ENCODE assay signal across 19 cellular contexts in the genomic region with DNA sequence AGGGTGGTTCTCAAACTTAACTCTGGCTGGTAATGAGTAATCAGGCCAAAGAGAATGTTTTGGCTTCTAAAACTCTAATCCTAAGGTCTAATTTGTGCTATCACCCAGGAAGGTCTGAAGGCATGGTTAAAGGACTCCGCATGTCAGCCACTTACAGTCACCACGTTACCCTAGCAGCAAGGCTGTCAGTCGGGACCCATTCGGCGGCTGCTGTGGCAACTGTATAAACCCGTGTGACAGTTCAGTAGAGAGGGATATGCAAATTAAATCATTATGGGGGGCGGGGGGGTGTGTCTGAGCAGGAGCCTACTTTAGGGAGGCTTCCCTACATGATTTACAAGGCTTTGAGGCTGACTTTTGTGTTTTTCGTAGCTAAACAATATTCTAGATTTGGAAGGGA.
DNase-seq lines count a peak whose midpoint lies in the region; ATAC-seq and TF ChIP-seq lines count a peak whose summit lies in the region.
"Had no signal": no experiment of that assay in that cellular context is flagged by ENCODE, and none has a peak within 500 bp of the region (broad histone marks: within the 10 kb centered on the region; RNA-seq: fewer than 3 reads in every experiment).

No MANE protein-coding gene starts in this region.

- CTCF ChIA-PET in activated B cell treated with CpG ODN at 0.5 μM for 24 hours (lab: Charles Lee): no interaction called here

- no peak overlapping the region for H3K27ac ChIP-seq in prostate gland
- no peak overlapping the region for H3K27ac ChIP-seq in effector memory CD4-positive, alpha-beta T cell (ENCODE audit: insufficient read depth, low read length, poor library complexity, severe bottlenecking)
- H3K27ac ChIP-seq: A549, RWPE1, stomach had no signal

- no peaks in the 10 kb centered on the region for H3K27me3 Mint-ChIP-seq in activated T-cell treated with anti-CD3 and anti-CD28 coated beads, Interleukin-2, amount 50 U/mL, for 24 hours
- no peaks in the 10 kb centered on the region for H3K27me3 Mint-ChIP-seq in activated B cell treated with CpG ODN at 0.5 μM for 24 hours
- no peaks in the 10 kb centered on the region for H3K27me3 Mint-ChIP-seq in effector memory CD8-positive, alpha-beta T cell

- no peak for DNase-seq in activated T-cell treated with anti-CD3 and anti-CD28 coated beads, Interleukin-2, amount 50 U/mL, for 24 hours
- DNase-seq in activated T-cell treated with anti-CD3 and anti-CD28 coated beads, Interleukin-2, amount 50 U/mL, for 48 hours: no peak
- DNase-seq in activated B cell treated with CpG ODN at 0.5 μM for 24 hours (no peak), prostate gland (ENCODE audit: low spot score) (no peak)
- no peak for DNase-seq in effector memory CD8-positive, alpha-beta T cell
- no peak for DNase-seq in stimulated activated effector memory CD8-positive, alpha-beta T cell treated with anti-CD3 and anti-CD28 coated beads, Interleukin-12 subunit alpha, Interleukin-12 subunit beta, amount 100 ng/mL, for 72 hours (ENCODE audit: low spot score in 2 of 2)
- no peak for DNase-seq in effector memory CD4-positive, alpha-beta T cell
- DNase-seq: activated gamma-delta T cell, brain microvascular endothelial cell, dermis blood vessel endothelial cell, esophagus squamous epithelium, HFFc6, mammary epithelial cell, NCI-H1436 treated with DMSO at 0.1 percent for 48 hours, stomach had no signal

- H3K4me3 ChIP-seq in prostate gland: no peak overlapping the region
- H3K4me3 ChIP-seq in effector memory CD4-positive, alpha-beta T cell (ENCODE audit: insufficient read depth, low read depth, low read length, poor library complexity, severe bottlenecking): no peak overlapping the region
- H3K4me3 ChIP-seq: A549, esophagus squamous epithelium, stomach had no signal

- peaks cover 55% of the 10 kb centered on the region for H3K4me1 Mint-ChIP-seq in activated T-cell treated with anti-CD3 and anti-CD28 coated beads, Interleukin-2, amount 50 U/mL, for 24 hours (ENCODE audit: low read depth)
- peaks cover 10% of the 10 kb centered on the region for H3K4me1 Mint-ChIP-seq in activated B cell treated with CpG ODN at 0.5 μM for 24 hours
- H3K4me1 Mint-ChIP-seq in effector memory CD8-positive, alpha-beta T cell (ENCODE audit: low read depth in 2 of 2): peaks cover 10 to 21% of the 10 kb centered on the region in 2 donors
- H3K4me1 Mint-ChIP-seq in stimulated activated effector memory CD8-positive, alpha-beta T cell treated with anti-CD3 and anti-CD28 coated beads, Interleukin-12 subunit alpha, Interleukin-12 subunit beta, amount 100 ng/mL, for 72 hours: peaks cover 14% of the 10 kb centered on the region

- H3K9me3 ChIP-seq in prostate gland: no peaks in the 10 kb centered on the region
- H3K9me3 ChIP-seq in effector memory CD4-positive, alpha-beta T cell (ENCODE audit: control insufficient read depth, low read length): no peaks in the 10 kb centered on the region
- H3K9me3 ChIP-seq: A549, esophagus squamous epithelium, stomach had no signal

- peak overlapping the region; percentile 58 for H3K27ac Mint-ChIP-seq in activated T-cell treated with anti-CD3 and anti-CD28 coated beads, Interleukin-2, amount 50 U/mL, for 24 hours
- peak overlapping the region; percentile 57 for H3K27ac Mint-ChIP-seq in activated B cell treated with CpG ODN at 0.5 μM for 24 hours
- H3K27ac Mint-ChIP-seq in effector memory CD8-positive, alpha-beta T cell: peak overlapping the region; percentile 35 to 89
- H3K27ac Mint-ChIP-seq in stimulated activated effector memory CD8-positive, alpha-beta T cell treated with anti-CD3 and anti-CD28 coated beads, Interleukin-12 subunit alpha, Interleukin-12 subunit beta, amount 100 ng/mL, for 72 hours: peak overlapping the region; percentile 88
- H3K27ac Mint-ChIP-seq: HFFc6 had no signal

- H3K36me3 ChIP-seq in prostate gland: no peaks in the 10 kb centered on the region
- H3K36me3 ChIP-seq in effector memory CD4-positive, alpha-beta T cell (ENCODE audit: control insufficient read depth, insufficient read depth, low read length): peaks cover 88% of the 10 kb centered on the region
- H3K36me3 ChIP-seq: brain microvascular endothelial cell had no signal

- H3K4me1 ChIP-seq in prostate gland (replicated peaks): no peaks in the 10 kb centered on the region
- no peaks in the 10 kb centered on the region for H3K4me1 ChIP-seq in effector memory CD4-positive, alpha-beta T cell (ENCODE audit: control insufficient read depth, insufficient read depth, low read length, poor library complexity, severe bottlenecking)
- H3K4me1 ChIP-seq: A549 had no signal

- POLR2A ChIA-PET in activated B cell treated with CpG ODN at 0.5 μM for 24 hours (lab: Charles Lee): no interaction called here

- H3K27me3 ChIP-seq in prostate gland (replicated peaks; ENCODE audit: insufficient read depth): no peaks in the 10 kb centered on the region
- no peaks in the 10 kb centered on the region for H3K27me3 ChIP-seq in effector memory CD4-positive, alpha-beta T cell (replicated peaks; ENCODE audit: control insufficient read depth, insufficient read depth, low read length, poor library complexity, severe bottlenecking)
- H3K27me3 ChIP-seq: brain microvascular endothelial cell, esophagus squamous epithelium, stomach had no signal

- TF ChIP-seq POLR2A in prostate gland (IDR thresholded peaks at IDR 0.05): no peak

- WGBS in prostate gland: 66% methylated on average over 8 of the region's 8 CpGs

- TF ChIP-seq CTCF in activated B cell treated with CpG ODN at 0.5 μM for 24 hours (IDR thresholded peaks at IDR 0.05) (no peak), prostate gland (IDR thresholded peaks at IDR 0.05) (no peak)

- no peak for ATAC-seq in activated B cell treated with CpG ODN at 0.5 μM for 24 hours (ENCODE audit: low read depth)
- ATAC-seq in effector memory CD8-positive, alpha-beta T cell (replicated peaks): no peak
- ATAC-seq in stimulated activated effector memory CD8-positive, alpha-beta T cell treated with anti-CD3 and anti-CD28 coated beads, Interleukin-12 subunit alpha, Interleukin-12 subunit beta, amount 100 ng/mL, for 72 hours: no peak
- no peak for ATAC-seq in GM19452 (IDR thresholded peaks at IDR 0.05; ENCODE audit: unreplicated experiment)
- ATAC-seq: A549 had no signal

- H3K4me3 Mint-ChIP-seq in activated T-cell treated with anti-CD3 and anti-CD28 coated beads, Interleukin-2, amount 50 U/mL, for 24 hours: no peak overlapping the region
- no peak overlapping the region for H3K4me3 Mint-ChIP-seq in activated B cell treated with CpG ODN at 0.5 μM for 24 hours
- H3K4me3 Mint-ChIP-seq in effector memory CD8-positive, alpha-beta T cell: no peak overlapping the region
- H3K4me3 Mint-ChIP-seq in stimulated activated effector memory CD8-positive, alpha-beta T cell treated with anti-CD3 and anti-CD28 coated beads, Interleukin-12 subunit alpha, Interleukin-12 subunit beta, amount 100 ng/mL, for 72 hours: no peak overlapping the region
- H3K4me3 Mint-ChIP-seq: HFFc6, neural crest cell had no signal

- H3K9me3 Mint-ChIP-seq in activated T-cell treated with anti-CD3 and anti-CD28 coated beads, Interleukin-2, amount 50 U/mL, for 24 hours: no peaks in the 10 kb centered on the region
- no peaks in the 10 kb centered on the region for H3K9me3 Mint-ChIP-seq in activated B cell treated with CpG ODN at 0.5 μM for 24 hours
- H3K9me3 Mint-ChIP-seq in effector memory CD8-positive, alpha-beta T cell: no peaks in the 10 kb centered on the region
- H3K9me3 Mint-ChIP-seq in stimulated activated effector memory CD8-positive, alpha-beta T cell treated with anti-CD3 and anti-CD28 coated beads, Interleukin-12 subunit alpha, Interleukin-12 subunit beta, amount 100 ng/mL, for 72 hours: no peaks in the 10 kb centered on the region
- H3K9me3 Mint-ChIP-seq: HFFc6, neural crest cell had no signal

- intact Hi-C loops in activated B cell treated with CpG ODN at 0.5 μM for 24 hours (cut with micrococcal nuclease) (no loop called here), prostate gland (cut with DNase I) (no loop called here)

- H3K36me3 Mint-ChIP-seq in activated T-cell treated with anti-CD3 and anti-CD28 coated beads, Interleukin-2, amount 50 U/mL, for 24 hours (ENCODE audit: low read depth): peaks cover 94% of the 10 kb centered on the region
- H3K36me3 Mint-ChIP-seq in activated B cell treated with CpG ODN at 0.5 μM for 24 hours (ENCODE audit: low read depth): peaks cover 88% of the 10 kb centered on the region
- H3K36me3 Mint-ChIP-seq in effector memory CD8-positive, alpha-beta T cell (ENCODE audit: insufficient read depth): peaks cover 98% of the 10 kb centered on the region
- no peaks in the 10 kb centered on the region for H3K36me3 Mint-ChIP-seq in stimulated activated effector memory CD8-positive, alpha-beta T cell treated with anti-CD3 and anti-CD28 coated beads, Interleukin-12 subunit alpha, Interleukin-12 subunit beta, amount 100 ng/mL, for 72 hours
